12 cellular contexts compared by ENCODE assay signal in the genomic region with DNA sequence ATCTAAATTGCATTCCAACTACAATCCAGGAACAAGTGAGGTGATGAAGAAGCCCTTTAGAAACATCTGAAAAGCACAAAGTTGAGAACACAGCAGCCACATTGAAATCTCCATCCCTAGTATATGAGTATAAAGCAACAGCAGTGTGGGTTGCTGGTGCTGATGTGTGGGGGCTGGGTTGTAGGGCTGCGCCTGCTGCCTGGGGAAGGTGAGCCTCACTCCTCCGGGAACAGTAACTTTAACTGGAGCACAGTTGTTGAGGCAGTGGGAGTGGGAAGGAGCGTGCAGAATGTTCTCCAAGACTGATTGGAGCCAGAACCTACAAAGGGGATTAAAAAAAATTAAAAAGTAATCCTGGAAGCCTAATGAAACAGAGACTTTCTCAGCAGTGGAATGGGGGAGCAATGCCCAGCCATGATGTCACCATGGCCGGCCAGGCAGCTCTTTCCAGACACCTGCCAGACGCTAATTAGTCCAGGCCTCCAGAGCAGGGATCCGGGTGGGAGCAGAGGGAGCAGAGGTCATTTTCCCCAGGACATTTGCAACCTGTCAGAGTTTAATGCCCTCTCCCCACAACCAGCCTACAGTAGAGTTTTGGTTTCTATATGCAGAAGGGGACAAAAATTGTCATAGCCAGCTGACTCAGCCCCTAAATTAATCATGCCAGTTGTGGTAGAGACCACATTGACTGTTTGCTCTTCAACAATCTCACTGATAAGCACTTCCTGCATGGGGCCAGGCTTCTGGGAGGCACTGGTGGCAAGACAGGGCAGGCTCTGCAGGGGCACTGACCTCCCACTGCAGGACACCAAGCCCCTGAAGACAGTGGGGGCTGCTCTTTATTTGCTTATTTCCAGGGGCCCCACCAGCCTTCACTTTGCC.
DNase-seq lines count a peak whose midpoint lies in the region; ATAC-seq, FAIRE-seq and TF ChIP-seq lines count a peak whose summit lies in the region.
"Had no signal": no experiment of that assay in that cellular context is flagged by ENCODE, and none has a peak within 500 bp of the region (broad histone marks: within the 10 kb centered on the region; RNA-seq: fewer than 3 reads in every experiment).

No MANE protein-coding gene starts in this region.

- ATAC-seq in HG03354 (IDR thresholded peaks at IDR 0.05; ENCODE audit: poor library complexity, severe bottlenecking, unreplicated experiment), result peak; percentile 72
- peak; percentile 86 to 94 (median 92) for ATAC-seq in pancreas

- no peak for TF ChIP-seq CTCF in pancreas (IDR thresholded peaks at IDR 0.05)
- TF ChIP-seq CTCF in GM10248 (IDR thresholded peaks at IDR 0.05; ENCODE audit: control extremely low read depth, extremely low read depth, low read depth, missing control alignments), result no peak
- TF ChIP-seq CTCF in Caco-2 (IDR thresholded peaks at IDR 0.05; ENCODE audit: insufficient read depth in 1 of 2, low read depth in 1 of 2, low read length in 1 of 2, severe bottlenecking in 1 of 2, unreplicated experiment in 1 of 2), result no peak

- H3K27me3 Mint-ChIP-seq in activated T-cell treated with anti-CD3 and anti-CD28 coated beads, Interleukin-2, amount 50 U/mL, for 24 hours, result no peaks in the 10 kb centered on the region
- peaks cover 20% of the 10 kb centered on the region for H3K27me3 Mint-ChIP-seq in Caco-2 (ENCODE audit: insufficient read depth, unreplicated experiment)

- BruUV-seq in Caco-2 (replicated peaks; lab: Mats Ljungman, UMichigan), result no TSS peak

- intact Hi-C loops in pancreas (cut with DNase I), result no loop called here
- intact Hi-C loops in Caco-2 (cut with micrococcal nuclease; ENCODE audit: unreplicated experiment), result no loop called here

- H3K9me3 ChIP-seq in pancreas (no peaks in the 10 kb centered on the region), Caco-2 (no peaks in the 10 kb centered on the region)
- H3K9me3 ChIP-seq: adrenal gland, prostate gland had no signal

- H3K36me3 ChIP-seq in pancreas, result no peaks in the 10 kb centered on the region
- no peaks in the 10 kb centered on the region for H3K36me3 ChIP-seq in Caco-2 (ENCODE audit: control insufficient read depth, insufficient read depth, low read length)
- H3K36me3 ChIP-seq: adrenal gland, prostate gland had no signal

- H3K27ac Mint-ChIP-seq in activated T-cell treated with anti-CD3 and anti-CD28 coated beads, Interleukin-2, amount 50 U/mL, for 24 hours, result peak overlapping the region; percentile 71
- H3K27ac Mint-ChIP-seq in Caco-2 (ENCODE audit: unreplicated experiment), result no peak overlapping the region

- H3K9me3 Mint-ChIP-seq in activated T-cell treated with anti-CD3 and anti-CD28 coated beads, Interleukin-2, amount 50 U/mL, for 24 hours, result no peaks in the 10 kb centered on the region
- H3K9me3 Mint-ChIP-seq in Caco-2 (ENCODE audit: unreplicated experiment), result no peaks in the 10 kb centered on the region

- TF ChIP-seq POLR2A in GM12891 (IDR thresholded peaks at IDR 0.05; ENCODE audit: low read depth, low read length), result no peak

- FAIRE-seq in pancreas (lab: Jason Lieb, UNC), result no peak
- FAIRE-seq in GM12891 (lab: Jason Lieb, UNC), result no peak
- FAIRE-seq: frontal cortex had no signal

- H3K27ac ChIP-seq in pancreas, result peak overlapping the region in 3 of 4 donors; percentile 51 to 70 (median 62)
- H3K27ac ChIP-seq: adrenal gland, prostate gland had no signal

- CTCF ChIA-PET in GM10248 (lab: Yijun Ruan, JAX), result no interaction called here
- CTCF ChIA-PET in Caco-2 (lab: Charles Lee), result no interaction called here

- POLR2A ChIA-PET in GM10248 (lab: Yijun Ruan, JAX) (no interaction called here), Caco-2 (lab: Charles Lee) (no interaction called here)

- H3K4me3 Mint-ChIP-seq in activated T-cell treated with anti-CD3 and anti-CD28 coated beads, Interleukin-2, amount 50 U/mL, for 24 hours, result peak overlapping the region; percentile 19
- H3K4me3 Mint-ChIP-seq in Caco-2 (ENCODE audit: unreplicated experiment), result no peak overlapping the region

- H3K27me3 ChIP-seq in pancreas (no peaks in the 10 kb centered on the region), Caco-2 (replicated peaks; ENCODE audit: control insufficient read depth, insufficient read depth, low read length) (no peaks in the 10 kb centered on the region)
- H3K27me3 ChIP-seq: adrenal gland had no signal

- no peak overlapping the region for H3K4me3 ChIP-seq in pancreas
- H3K4me3 ChIP-seq in Caco-2 (ENCODE audit: low read depth, low read length), result no peak overlapping the region
- H3K4me3 ChIP-seq: adrenal gland, prostate gland had no signal

- DNase-seq in ELF-1 (ENCODE audit: low read depth, low spot score) (peak; percentile 43), pancreas (peak in 5 of 6 donors; percentile 36 to 64 (median 52)), GM10248 (ENCODE audit: extremely low spot score) (no peak), HT-29 (ENCODE audit: low spot score) (no peak), Caco-2 (no peak), GM12891 (ENCODE audit: insufficient read length, low spot score) (no peak)
- peak; percentile 58 for DNase-seq in activated T-cell treated with anti-CD3 and anti-CD28 coated beads, Interleukin-2, amount 50 U/mL, for 24 hours
- DNase-seq: adrenal gland, GF-D8 had no signal

- peaks cover 27% of the 10 kb centered on the region for H3K4me1 Mint-ChIP-seq in activated T-cell treated with anti-CD3 and anti-CD28 coated beads, Interleukin-2, amount 50 U/mL, for 24 hours (ENCODE audit: low read depth)
- no peaks in the 10 kb centered on the region for H3K4me1 Mint-ChIP-seq in Caco-2 (ENCODE audit: low read depth, unreplicated experiment)

- no peaks in the 10 kb centered on the region for H3K36me3 Mint-ChIP-seq in activated T-cell treated with anti-CD3 and anti-CD28 coated beads, Interleukin-2, amount 50 U/mL, for 24 hours (ENCODE audit: low read depth)
- no peaks in the 10 kb centered on the region for H3K36me3 Mint-ChIP-seq in Caco-2 (ENCODE audit: insufficient read depth, unreplicated experiment)

- WGBS in pancreas, 2 donors, result 49 to 53% methylated on average over 6 of the region's 6 CpGs

- H3K4me1 ChIP-seq in pancreas, result peaks cover 4 to 16% (median 12%) of the 10 kb centered on the region in 3 donors
- H3K4me1 ChIP-seq in Caco-2, result no peaks in the 10 kb centered on the region
- H3K4me1 ChIP-seq: adrenal gland had no signal

TF ChIP-seq in GM12891, 5 proteins besides CTCF, POLR2A, EP300 and RAD21:
- TF ChIP-seq PAX5 (IDR thresholded peaks at IDR 0.05; ENCODE audit: insufficient read depth, low read length, severe bottlenecking), result no peak
- TF ChIP-seq TAF1 (IDR thresholded peaks at IDR 0.05; ENCODE audit: low read depth, low read length), result no peak
- no peak for TF ChIP-seq SPI1 (IDR thresholded peaks at IDR 0.05; ENCODE audit: low read depth, low read length)
- TF ChIP-seq POU2F2 (IDR thresholded peaks at IDR 0.05; ENCODE audit: low read depth, low read length), result no peak
- no peak for TF ChIP-seq POLR2AphosphoS5 (IDR thresholded peaks at IDR 0.05; ENCODE audit: low read depth, low read length)

Comparison
In these comparisons a context has a peak if more than half of its experiments do, and no peak if none do; other contexts are left out.
1. DNase-seq: peak in ELF-1 (single experiment), activated T-cell treated with anti-CD3 and anti-CD28 coated beads, Interleukin-2, amount 50 U/mL, for 24 hours (single experiment) and pancreas (5 of 6); none in GM10248 (single experiment), HT-29 (single experiment), Caco-2 (0 of 2) and GM12891 (single experiment).